Comparison of ENCODE assay signal across 11 cellular contexts in the genomic region with DNA sequence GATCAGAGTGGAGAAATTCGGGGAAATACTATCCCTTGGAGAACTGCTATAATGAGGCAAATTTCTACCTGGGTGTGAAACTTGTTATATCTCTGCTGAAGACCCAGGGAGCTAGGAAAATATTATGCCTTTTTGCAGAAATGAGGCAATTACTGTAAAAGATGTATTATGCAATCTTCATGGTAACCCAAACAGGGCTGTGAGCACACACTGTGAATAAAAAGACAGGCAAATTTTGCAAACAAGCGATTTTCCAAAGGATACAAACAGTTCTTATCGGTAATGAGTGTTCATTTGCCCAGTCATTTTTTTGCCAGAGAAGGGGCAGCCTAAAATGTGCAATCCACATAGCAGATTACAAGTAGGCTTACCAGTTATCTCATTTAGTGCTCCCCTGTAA.
"Had no signal": no experiment of that assay in that cellular context is flagged by ENCODE, and none has a peak within 500 bp of the region (broad histone marks: within the 10 kb centered on the region; RNA-seq: fewer than 3 reads in every experiment).

No MANE protein-coding gene starts in this region.

- H3K36me3 ChIP-seq: gastrocnemius medialis, thoracic aorta had no signal

- H3K9me3 ChIP-seq: gastrocnemius medialis, thoracic aorta had no signal

- H3K4me1 ChIP-seq: gastrocnemius medialis had no signal

- ATAC-seq: activated CD4-positive, CD25-positive, alpha-beta regulatory T cell treated with anti-CD3 and anti-CD28 coated beads, Interleukin-2, amount 50 U/mL, for 24 hours; activated naive CD4-positive, alpha-beta T cell treated with anti-CD3 and anti-CD28 coated beads, Interleukin-2, amount 50 U/mL, for 72 hours; gastrocnemius medialis; stimulated activated naive CD8-positive, alpha-beta T cell treated with anti-CD3 and anti-CD28 coated beads, Interleukin-15, amount 100 ng/mL, for 72 hours had no signal

- H3K4me3 ChIP-seq: dorsolateral prefrontal cortex, gastrocnemius medialis, thoracic aorta had no signal

- H3K27ac ChIP-seq: gastrocnemius medialis, thoracic aorta had no signal

- H3K27me3 ChIP-seq: dorsolateral prefrontal cortex, gastrocnemius medialis had no signal

- DNase-seq: activated CD4-positive, alpha-beta T cell treated with anti-CD3 and anti-CD28 coated beads, Interleukin-2, amount 50 U/mL, for 4 hours; activated effector memory CD4-positive, alpha-beta T cell treated with anti-CD3 and anti-CD28 coated beads, Interleukin-2, amount 50 U/mL, for 16 hours; activated T-cell treated with anti-CD3 and anti-CD28 coated beads, Interleukin-2, amount 50 U/mL, for 24 hours; dorsolateral prefrontal cortex; gastrocnemius medialis; stimulated activated CD4-positive, alpha-beta T cell treated with anti-CD3 and anti-CD28 coated beads, Interleukin-15, amount 100 ng/mL, for 24 hours; stimulated activated CD4-positive, alpha-beta T cell treated with anti-CD3 and anti-CD28 coated beads, Interleukin-4, amount 100 ng/mL, for 4 hours; stimulated activated naive CD8-positive, alpha-beta T cell treated with anti-CD3 and anti-CD28 coated beads, Interleukin-15, amount 100 ng/mL, for 72 hours had no signal
